Comparison of ENCODE assay signal across 1 cellular context in the genomic region with DNA sequence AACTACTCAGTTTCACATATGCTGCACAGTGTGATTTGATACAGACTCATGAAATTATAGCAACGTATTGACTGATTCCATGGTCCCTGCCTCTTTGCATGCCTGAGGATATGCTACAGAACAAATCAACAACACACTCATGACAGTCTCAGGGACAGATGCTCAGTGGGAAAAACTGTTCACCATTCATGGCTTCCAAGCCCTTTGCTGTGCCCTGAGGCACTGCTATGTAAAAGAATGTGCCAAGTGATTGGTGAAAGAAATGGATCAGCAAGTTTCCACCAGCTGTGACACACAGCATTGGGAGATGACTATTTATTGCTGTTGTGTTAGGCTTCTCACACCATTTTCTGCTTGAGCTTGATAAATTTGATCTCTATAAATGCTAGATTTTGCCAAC.
TF ChIP-seq lines count a peak whose summit lies in the region.

No MANE protein-coding gene starts in this region.

TF ChIP-seq in H1, 55 proteins besides CTCF, POLR2A, EP300 and RAD21 (continued from another document):
- TF ChIP-seq TEAD4 (IDR thresholded peaks at IDR 0.05; ENCODE audit: low read depth, low read length) (no peak), MAFK (IDR thresholded peaks at IDR 0.05; ENCODE audit: low read depth, low read length) (no peak), KDM5A (IDR thresholded peaks at IDR 0.05; ENCODE audit: low read length) (no peak), HDAC2 (IDR thresholded peaks at IDR 0.05; ENCODE audit: borderline replicate concordance in 1 of 2, low read depth in 2 of 2, low read length in 2 of 2) (no peak), TAF7 (optimal IDR thresholded peaks at IDR 0.05; ENCODE audit: borderline replicate concordance, low read depth, low read length) (no peak), SP1 (IDR thresholded peaks at IDR 0.05; ENCODE audit: low read depth, low read length) (no peak), CTBP2 (IDR thresholded peaks at IDR 0.05; ENCODE audit: borderline replicate concordance, insufficient read depth, insufficient read length, low read length) (no peak), SUZ12 (IDR thresholded peaks at IDR 0.05; ENCODE audit: low read length) (no peak)
- TF ChIP-seq, protein P1, sequence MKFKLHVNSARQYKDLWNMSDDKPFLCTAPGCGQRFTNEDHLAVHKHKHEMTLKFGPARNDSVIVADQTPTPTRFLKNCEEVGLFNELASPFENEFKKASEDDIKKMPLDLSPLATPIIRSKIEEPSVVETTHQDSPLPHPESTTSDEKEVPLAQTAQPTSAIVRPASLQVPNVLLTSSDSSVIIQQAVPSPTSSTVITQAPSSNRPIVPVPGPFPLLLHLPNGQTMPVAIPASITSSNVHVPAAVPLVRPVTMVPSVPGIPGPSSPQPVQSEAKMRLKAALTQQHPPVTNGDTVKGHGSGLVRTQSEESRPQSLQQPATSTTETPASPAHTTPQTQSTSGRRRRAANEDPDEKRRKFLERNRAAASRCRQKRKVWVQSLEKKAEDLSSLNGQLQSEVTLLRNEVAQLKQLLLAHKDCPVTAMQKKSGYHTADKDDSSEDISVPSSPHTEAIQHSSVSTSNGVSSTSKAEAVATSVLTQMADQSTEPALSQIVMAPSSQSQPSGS (IDR thresholded peaks at IDR 0.05; ENCODE audit: low read length), result no peak
